ENCODE assay signal across 1 cellular context in the genomic region with DNA sequence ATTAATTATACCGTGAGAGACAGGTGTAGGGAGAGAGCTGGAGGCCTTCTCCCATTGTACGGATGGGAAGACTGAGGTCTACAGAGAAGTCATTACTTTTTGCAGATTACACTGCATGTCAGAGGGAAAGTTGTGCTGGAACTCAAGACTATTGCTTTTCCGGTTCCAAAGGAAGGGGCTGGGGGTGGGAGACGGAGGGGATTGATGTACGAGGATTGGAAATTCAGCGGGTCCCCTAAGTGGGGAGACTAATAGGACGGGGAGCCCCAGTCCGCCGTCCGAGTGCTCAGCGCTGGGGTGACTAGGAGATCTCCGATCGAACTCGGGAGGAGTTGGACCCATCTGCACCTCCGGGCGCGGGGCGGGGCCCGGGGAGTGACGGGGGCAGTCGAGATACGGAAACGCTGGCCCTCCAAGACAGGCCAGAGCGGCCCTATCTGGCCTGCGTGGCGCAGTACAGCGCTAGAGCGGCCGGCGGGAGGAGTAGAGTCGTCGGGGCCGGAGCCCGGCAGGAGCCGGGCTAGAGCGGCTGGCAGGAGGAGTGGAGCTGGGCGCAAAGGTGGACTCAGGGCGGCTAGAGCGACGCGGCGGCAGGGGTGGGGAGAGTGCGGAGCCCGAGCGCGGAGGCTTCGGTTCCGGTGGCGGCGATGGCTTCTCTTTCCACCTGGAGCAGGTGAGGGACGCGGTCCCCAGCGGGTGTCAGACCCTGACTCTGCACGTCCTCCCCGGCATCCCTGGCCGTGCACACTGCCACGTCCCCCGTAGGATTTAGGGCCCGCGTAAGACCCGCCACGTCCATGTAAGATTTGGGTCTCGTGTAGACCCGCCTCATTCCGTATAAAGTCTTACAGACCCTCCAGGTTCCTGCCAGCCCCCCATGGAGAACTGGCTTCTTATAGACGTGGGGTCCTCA.
TF ChIP-seq lines count a peak whose summit lies in the region.

No MANE protein-coding gene starts in this region.

TF ChIP-seq in WTC11, 78 proteins besides CTCF, POLR2A, EP300 and RAD21 (continued from another document and continues in another):
- TF ChIP-seq, protein P1, sequence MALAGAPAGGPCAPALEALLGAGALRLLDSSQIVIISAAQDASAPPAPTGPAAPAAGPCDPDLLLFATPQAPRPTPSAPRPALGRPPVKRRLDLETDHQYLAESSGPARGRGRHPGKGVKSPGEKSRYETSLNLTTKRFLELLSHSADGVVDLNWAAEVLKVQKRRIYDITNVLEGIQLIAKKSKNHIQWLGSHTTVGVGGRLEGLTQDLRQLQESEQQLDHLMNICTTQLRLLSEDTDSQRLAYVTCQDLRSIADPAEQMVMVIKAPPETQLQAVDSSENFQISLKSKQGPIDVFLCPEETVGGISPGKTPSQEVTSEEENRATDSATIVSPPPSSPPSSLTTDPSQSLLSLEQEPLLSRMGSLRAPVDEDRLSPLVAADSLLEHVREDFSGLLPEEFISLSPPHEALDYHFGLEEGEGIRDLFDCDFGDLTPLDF (CRISPR knock-in tag; IDR thresholded peaks at IDR 0.05): no peak
- TF ChIP-seq, protein P2, sequence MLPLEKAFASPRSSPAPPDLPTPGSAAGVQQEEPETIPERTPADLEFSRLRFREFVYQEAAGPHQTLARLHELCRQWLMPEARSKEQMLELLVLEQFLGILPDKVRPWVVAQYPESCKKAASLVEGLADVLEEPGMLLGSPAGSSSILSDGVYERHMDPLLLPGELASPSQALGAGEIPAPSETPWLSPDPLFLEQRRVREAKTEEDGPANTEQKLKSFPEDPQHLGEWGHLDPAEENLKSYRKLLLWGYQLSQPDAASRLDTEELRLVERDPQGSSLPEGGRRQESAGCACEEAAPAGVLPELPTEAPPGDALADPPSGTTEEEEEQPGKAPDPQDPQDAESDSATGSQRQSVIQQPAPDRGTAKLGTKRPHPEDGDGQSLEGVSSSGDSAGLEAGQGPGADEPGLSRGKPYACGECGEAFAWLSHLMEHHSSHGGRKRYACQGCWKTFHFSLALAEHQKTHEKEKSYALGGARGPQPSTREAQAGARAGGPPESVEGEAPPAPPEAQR (CRISPR knock-in tag; IDR thresholded peaks at IDR 0.05): no peak
- TF ChIP-seq ZNF317 (CRISPR knock-in tag; IDR thresholded peaks at IDR 0.05; ENCODE audit: borderline replicate concordance, low read depth): no peak
- no peak for TF ChIP-seq NFATC4 (CRISPR knock-in tag; IDR thresholded peaks at IDR 0.05)
- TF ChIP-seq ZBTB21 (CRISPR knock-in tag; IDR thresholded peaks at IDR 0.05; ENCODE audit: borderline replicate concordance): peak; percentile 67; the same call in 1 of the 2 replicates
- TF ChIP-seq, protein P3, sequence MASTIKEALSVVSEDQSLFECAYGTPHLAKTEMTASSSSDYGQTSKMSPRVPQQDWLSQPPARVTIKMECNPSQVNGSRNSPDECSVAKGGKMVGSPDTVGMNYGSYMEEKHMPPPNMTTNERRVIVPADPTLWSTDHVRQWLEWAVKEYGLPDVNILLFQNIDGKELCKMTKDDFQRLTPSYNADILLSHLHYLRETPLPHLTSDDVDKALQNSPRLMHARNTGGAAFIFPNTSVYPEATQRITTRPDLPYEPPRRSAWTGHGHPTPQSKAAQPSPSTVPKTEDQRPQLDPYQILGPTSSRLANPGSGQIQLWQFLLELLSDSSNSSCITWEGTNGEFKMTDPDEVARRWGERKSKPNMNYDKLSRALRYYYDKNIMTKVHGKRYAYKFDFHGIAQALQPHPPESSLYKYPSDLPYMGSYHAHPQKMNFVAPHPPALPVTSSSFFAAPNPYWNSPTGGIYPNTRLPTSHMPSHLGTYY (CRISPR knock-in tag; IDR thresholded peaks at IDR 0.05): no peak
- TF ChIP-seq, protein P4, sequence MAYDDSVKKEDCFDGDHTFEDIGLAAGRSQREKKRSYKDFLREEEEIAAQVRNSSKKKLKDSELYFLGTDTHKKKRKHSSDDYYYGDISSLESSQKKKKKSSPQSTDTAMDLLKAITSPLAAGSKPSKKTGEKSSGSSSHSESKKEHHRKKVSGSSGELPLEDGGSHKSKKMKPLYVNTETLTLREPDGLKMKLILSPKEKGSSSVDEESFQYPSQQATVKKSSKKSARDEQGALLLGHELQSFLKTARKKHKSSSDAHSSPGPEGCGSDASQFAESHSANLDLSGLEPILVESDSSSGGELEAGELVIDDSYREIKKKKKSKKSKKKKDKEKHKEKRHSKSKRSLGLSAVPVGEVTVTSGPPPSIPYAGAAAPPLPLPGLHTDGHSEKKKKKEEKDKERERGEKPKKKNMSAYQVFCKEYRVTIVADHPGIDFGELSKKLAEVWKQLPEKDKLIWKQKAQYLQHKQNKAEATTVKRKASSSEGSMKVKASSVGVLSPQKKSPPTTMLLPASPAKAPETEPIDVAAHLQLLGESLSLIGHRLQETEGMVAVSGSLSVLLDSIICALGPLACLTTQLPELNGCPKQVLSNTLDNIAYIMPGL (CRISPR knock-in tag; IDR thresholded peaks at IDR 0.05): peak; percentile 51; the same call in 1 of the 2 replicates
- TF ChIP-seq, protein P5, sequence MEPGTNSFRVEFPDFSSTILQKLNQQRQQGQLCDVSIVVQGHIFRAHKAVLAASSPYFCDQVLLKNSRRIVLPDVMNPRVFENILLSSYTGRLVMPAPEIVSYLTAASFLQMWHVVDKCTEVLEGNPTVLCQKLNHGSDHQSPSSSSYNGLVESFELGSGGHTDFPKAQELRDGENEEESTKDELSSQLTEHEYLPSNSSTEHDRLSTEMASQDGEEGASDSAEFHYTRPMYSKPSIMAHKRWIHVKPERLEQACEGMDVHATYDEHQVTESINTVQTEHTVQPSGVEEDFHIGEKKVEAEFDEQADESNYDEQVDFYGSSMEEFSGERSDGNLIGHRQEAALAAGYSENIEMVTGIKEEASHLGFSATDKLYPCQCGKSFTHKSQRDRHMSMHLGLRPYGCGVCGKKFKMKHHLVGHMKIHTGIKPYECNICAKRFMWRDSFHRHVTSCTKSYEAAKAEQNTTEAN (CRISPR knock-in tag; IDR thresholded peaks at IDR 0.05): no peak
- TF ChIP-seq, protein P6, sequence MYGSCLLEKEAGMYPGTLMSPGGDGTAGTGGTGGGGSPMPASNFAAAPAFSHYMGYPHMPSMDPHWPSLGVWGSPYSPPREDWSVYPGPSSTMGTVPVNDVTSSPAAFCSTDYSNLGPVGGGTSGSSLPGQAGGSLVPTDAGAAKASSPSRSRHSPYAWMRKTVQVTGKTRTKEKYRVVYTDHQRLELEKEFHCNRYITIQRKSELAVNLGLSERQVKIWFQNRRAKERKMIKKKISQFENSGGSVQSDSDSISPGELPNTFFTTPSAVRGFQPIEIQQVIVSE (CRISPR knock-in tag; IDR thresholded peaks at IDR 0.05; ENCODE audit: borderline replicate concordance): no peak
- peak; percentile 78; the same call in 1 of the 2 replicates for TF ChIP-seq FOXP1 (CRISPR knock-in tag; IDR thresholded peaks at IDR 0.05; ENCODE audit: borderline replicate concordance)
- TF ChIP-seq TEAD1 (CRISPR knock-in tag; IDR thresholded peaks at IDR 0.05): peak; percentile 31; the same call in 1 of the 2 replicates
- TF ChIP-seq, protein P7, sequence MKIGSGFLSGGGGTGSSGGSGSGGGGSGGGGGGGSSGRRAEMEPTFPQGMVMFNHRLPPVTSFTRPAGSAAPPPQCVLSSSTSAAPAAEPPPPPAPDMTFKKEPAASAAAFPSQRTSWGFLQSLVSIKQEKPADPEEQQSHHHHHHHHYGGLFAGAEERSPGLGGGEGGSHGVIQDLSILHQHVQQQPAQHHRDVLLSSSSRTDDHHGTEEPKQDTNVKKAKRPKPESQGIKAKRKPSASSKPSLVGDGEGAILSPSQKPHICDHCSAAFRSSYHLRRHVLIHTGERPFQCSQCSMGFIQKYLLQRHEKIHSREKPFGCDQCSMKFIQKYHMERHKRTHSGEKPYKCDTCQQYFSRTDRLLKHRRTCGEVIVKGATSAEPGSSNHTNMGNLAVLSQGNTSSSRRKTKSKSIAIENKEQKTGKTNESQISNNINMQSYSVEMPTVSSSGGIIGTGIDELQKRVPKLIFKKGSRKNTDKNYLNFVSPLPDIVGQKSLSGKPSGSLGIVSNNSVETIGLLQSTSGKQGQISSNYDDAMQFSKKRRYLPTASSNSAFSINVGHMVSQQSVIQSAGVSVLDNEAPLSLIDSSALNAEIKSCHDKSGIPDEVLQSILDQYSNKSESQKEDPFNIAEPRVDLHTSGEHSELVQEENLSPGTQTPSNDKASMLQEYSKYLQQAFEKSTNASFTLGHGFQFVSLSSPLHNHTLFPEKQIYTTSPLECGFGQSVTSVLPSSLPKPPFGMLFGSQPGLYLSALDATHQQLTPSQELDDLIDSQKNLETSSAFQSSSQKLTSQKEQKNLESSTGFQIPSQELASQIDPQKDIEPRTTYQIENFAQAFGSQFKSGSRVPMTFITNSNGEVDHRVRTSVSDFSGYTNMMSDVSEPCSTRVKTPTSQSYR (CRISPR knock-in tag; IDR thresholded peaks at IDR 0.05): peak; percentile 48; the same call in 1 of the 2 replicates
- TF ChIP-seq KAT7 (CRISPR knock-in tag; IDR thresholded peaks at IDR 0.05; ENCODE audit: borderline replicate concordance): 0 out of 2 replicates have a peak, but pooled peaks have one; percentile 31
- TF ChIP-seq, protein P8, sequence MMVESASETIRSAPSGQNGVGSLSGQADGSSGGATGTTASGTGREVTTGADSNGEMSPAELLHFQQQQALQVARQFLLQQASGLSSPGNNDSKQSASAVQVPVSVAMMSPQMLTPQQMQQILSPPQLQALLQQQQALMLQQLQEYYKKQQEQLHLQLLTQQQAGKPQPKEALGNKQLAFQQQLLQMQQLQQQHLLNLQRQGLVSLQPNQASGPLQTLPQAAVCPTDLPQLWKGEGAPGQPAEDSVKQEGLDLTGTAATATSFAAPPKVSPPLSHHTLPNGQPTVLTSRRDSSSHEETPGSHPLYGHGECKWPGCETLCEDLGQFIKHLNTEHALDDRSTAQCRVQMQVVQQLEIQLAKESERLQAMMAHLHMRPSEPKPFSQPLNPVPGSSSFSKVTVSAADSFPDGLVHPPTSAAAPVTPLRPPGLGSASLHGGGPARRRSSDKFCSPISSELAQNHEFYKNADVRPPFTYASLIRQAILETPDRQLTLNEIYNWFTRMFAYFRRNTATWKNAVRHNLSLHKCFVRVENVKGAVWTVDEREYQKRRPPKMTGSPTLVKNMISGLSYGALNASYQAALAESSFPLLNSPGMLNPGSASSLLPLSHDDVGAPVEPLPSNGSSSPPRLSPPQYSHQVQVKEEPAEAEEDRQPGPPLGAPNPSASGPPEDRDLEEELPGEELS (CRISPR knock-in tag; IDR thresholded peaks at IDR 0.05): peak; percentile 54; the same call in 1 of the 2 replicates
- no peak for TF ChIP-seq ZNF138 (CRISPR knock-in tag; conservative IDR thresholded peaks at IDR 0.05)
- TF ChIP-seq ETV6 (CRISPR knock-in tag; IDR thresholded peaks at IDR 0.05): peak; percentile 92
- TF ChIP-seq ATF1 (CRISPR knock-in tag; IDR thresholded peaks at IDR 0.05): no peak
- TF ChIP-seq, protein P9, sequence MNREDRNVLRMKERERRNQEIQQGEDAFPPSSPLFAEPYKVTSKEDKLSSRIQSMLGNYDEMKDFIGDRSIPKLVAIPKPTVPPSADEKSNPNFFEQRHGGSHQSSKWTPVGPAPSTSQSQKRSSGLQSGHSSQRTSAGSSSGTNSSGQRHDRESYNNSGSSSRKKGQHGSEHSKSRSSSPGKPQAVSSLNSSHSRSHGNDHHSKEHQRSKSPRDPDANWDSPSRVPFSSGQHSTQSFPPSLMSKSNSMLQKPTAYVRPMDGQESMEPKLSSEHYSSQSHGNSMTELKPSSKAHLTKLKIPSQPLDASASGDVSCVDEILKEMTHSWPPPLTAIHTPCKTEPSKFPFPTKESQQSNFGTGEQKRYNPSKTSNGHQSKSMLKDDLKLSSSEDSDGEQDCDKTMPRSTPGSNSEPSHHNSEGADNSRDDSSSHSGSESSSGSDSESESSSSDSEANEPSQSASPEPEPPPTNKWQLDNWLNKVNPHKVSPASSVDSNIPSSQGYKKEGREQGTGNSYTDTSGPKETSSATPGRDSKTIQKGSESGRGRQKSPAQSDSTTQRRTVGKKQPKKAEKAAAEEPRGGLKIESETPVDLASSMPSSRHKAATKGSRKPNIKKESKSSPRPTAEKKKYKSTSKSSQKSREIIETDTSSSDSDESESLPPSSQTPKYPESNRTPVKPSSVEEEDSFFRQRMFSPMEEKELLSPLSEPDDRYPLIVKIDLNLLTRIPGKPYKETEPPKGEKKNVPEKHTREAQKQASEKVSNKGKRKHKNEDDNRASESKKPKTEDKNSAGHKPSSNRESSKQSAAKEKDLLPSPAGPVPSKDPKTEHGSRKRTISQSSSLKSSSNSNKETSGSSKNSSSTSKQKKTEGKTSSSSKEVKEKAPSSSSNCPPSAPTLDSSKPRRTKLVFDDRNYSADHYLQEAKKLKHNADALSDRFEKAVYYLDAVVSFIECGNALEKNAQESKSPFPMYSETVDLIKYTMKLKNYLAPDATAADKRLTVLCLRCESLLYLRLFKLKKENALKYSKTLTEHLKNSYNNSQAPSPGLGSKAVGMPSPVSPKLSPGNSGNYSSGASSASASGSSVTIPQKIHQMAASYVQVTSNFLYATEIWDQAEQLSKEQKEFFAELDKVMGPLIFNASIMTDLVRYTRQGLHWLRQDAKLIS (CRISPR knock-in tag; IDR thresholded peaks at IDR 0.05; ENCODE audit: borderline replicate concordance): no peak
- TF ChIP-seq NR3C1 (CRISPR knock-in tag; conservative IDR thresholded peaks at IDR 0.05; ENCODE audit: low read depth): no peak
- no peak for TF ChIP-seq ZNF219 (CRISPR knock-in tag; IDR thresholded peaks at IDR 0.05; ENCODE audit: borderline replicate concordance)
- TF ChIP-seq, protein P10, sequence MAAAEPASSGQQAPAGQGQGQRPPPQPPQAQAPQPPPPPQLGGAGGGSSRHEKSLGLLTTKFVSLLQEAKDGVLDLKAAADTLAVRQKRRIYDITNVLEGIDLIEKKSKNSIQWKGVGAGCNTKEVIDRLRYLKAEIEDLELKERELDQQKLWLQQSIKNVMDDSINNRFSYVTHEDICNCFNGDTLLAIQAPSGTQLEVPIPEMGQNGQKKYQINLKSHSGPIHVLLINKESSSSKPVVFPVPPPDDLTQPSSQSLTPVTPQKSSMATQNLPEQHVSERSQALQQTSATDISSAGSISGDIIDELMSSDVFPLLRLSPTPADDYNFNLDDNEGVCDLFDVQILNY (CRISPR knock-in tag; IDR thresholded peaks at IDR 0.05): peak; percentile 33; the same call in 1 of the 2 replicates
- TF ChIP-seq GTF2I (CRISPR knock-in tag; conservative IDR thresholded peaks at IDR 0.05): peak; percentile 94
- no peak for TF ChIP-seq OVOL2 (CRISPR knock-in tag; IDR thresholded peaks at IDR 0.05; ENCODE audit: borderline replicate concordance)
- TF ChIP-seq, protein P11, sequence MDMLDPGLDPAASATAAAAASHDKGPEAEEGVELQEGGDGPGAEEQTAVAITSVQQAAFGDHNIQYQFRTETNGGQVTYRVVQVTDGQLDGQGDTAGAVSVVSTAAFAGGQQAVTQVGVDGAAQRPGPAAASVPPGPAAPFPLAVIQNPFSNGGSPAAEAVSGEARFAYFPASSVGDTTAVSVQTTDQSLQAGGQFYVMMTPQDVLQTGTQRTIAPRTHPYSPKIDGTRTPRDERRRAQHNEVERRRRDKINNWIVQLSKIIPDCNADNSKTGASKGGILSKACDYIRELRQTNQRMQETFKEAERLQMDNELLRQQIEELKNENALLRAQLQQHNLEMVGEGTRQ (CRISPR knock-in tag; IDR thresholded peaks at IDR 0.05): no peak
- TF ChIP-seq SOX15 (CRISPR knock-in tag; IDR thresholded peaks at IDR 0.05): no peak
- TF ChIP-seq CREM (CRISPR knock-in tag; IDR thresholded peaks at IDR 0.05): peak; percentile 67; the same call in 1 of the 2 replicates
- TF ChIP-seq, protein P12, sequence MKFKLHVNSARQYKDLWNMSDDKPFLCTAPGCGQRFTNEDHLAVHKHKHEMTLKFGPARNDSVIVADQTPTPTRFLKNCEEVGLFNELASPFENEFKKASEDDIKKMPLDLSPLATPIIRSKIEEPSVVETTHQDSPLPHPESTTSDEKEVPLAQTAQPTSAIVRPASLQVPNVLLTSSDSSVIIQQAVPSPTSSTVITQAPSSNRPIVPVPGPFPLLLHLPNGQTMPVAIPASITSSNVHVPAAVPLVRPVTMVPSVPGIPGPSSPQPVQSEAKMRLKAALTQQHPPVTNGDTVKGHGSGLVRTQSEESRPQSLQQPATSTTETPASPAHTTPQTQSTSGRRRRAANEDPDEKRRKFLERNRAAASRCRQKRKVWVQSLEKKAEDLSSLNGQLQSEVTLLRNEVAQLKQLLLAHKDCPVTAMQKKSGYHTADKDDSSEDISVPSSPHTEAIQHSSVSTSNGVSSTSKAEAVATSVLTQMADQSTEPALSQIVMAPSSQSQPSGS (CRISPR knock-in tag; IDR thresholded peaks at IDR 0.05; ENCODE audit: borderline replicate concordance, low read depth): no peak
